ENCODE assay signal across 1 cellular context in genomic region chr11:2698386-2699184, GRCh38.
TF ChIP-seq lines count a peak whose summit lies in the region.

No MANE protein-coding gene starts in this region.

TF ChIP-seq in K562, 482 proteins besides CTCF, POLR2A, EP300 and RAD21 (continued from another document):
- TF ChIP-seq, protein P1, sequence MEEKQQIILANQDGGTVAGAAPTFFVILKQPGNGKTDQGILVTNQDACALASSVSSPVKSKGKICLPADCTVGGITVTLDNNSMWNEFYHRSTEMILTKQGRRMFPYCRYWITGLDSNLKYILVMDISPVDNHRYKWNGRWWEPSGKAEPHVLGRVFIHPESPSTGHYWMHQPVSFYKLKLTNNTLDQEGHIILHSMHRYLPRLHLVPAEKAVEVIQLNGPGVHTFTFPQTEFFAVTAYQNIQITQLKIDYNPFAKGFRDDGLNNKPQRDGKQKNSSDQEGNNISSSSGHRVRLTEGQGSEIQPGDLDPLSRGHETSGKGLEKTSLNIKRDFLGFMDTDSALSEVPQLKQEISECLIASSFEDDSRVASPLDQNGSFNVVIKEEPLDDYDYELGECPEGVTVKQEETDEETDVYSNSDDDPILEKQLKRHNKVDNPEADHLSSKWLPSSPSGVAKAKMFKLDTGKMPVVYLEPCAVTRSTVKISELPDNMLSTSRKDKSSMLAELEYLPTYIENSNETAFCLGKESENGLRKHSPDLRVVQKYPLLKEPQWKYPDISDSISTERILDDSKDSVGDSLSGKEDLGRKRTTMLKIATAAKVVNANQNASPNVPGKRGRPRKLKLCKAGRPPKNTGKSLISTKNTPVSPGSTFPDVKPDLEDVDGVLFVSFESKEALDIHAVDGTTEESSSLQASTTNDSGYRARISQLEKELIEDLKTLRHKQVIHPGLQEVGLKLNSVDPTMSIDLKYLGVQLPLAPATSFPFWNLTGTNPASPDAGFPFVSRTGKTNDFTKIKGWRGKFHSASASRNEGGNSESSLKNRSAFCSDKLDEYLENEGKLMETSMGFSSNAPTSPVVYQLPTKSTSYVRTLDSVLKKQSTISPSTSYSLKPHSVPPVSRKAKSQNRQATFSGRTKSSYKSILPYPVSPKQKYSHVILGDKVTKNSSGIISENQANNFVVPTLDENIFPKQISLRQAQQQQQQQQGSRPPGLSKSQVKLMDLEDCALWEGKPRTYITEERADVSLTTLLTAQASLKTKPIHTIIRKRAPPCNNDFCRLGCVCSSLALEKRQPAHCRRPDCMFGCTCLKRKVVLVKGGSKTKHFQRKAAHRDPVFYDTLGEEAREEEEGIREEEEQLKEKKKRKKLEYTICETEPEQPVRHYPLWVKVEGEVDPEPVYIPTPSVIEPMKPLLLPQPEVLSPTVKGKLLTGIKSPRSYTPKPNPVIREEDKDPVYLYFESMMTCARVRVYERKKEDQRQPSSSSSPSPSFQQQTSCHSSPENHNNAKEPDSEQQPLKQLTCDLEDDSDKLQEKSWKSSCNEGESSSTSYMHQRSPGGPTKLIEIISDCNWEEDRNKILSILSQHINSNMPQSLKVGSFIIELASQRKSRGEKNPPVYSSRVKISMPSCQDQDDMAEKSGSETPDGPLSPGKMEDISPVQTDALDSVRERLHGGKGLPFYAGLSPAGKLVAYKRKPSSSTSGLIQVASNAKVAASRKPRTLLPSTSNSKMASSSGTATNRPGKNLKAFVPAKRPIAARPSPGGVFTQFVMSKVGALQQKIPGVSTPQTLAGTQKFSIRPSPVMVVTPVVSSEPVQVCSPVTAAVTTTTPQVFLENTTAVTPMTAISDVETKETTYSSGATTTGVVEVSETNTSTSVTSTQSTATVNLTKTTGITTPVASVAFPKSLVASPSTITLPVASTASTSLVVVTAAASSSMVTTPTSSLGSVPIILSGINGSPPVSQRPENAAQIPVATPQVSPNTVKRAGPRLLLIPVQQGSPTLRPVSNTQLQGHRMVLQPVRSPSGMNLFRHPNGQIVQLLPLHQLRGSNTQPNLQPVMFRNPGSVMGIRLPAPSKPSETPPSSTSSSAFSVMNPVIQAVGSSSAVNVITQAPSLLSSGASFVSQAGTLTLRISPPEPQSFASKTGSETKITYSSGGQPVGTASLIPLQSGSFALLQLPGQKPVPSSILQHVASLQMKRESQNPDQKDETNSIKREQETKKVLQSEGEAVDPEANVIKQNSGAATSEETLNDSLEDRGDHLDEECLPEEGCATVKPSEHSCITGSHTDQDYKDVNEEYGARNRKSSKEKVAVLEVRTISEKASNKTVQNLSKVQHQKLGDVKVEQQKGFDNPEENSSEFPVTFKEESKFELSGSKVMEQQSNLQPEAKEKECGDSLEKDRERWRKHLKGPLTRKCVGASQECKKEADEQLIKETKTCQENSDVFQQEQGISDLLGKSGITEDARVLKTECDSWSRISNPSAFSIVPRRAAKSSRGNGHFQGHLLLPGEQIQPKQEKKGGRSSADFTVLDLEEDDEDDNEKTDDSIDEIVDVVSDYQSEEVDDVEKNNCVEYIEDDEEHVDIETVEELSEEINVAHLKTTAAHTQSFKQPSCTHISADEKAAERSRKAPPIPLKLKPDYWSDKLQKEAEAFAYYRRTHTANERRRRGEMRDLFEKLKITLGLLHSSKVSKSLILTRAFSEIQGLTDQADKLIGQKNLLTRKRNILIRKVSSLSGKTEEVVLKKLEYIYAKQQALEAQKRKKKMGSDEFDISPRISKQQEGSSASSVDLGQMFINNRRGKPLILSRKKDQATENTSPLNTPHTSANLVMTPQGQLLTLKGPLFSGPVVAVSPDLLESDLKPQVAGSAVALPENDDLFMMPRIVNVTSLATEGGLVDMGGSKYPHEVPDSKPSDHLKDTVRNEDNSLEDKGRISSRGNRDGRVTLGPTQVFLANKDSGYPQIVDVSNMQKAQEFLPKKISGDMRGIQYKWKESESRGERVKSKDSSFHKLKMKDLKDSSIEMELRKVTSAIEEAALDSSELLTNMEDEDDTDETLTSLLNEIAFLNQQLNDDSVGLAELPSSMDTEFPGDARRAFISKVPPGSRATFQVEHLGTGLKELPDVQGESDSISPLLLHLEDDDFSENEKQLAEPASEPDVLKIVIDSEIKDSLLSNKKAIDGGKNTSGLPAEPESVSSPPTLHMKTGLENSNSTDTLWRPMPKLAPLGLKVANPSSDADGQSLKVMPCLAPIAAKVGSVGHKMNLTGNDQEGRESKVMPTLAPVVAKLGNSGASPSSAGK (IDR thresholded peaks at IDR 0.05): 0 out of 2 replicates have a peak, but pooled peaks have one; percentile 13
- TF ChIP-seq HDAC1 (IDR thresholded peaks at IDR 0.05) (0 out of 4 replicates have a peak, but pooled peaks of 1 of the 2 experiments have one; percentile 10), ESRRB (CRISPR knock-in tag; IDR thresholded peaks at IDR 0.05; ENCODE audit: borderline replicate concordance) (no peak), ZNF444 (CRISPR knock-in tag; IDR thresholded peaks at IDR 0.05) (no peak), BCOR (IDR thresholded peaks at IDR 0.05) (no peak), ZBTB26 (CRISPR knock-in tag; IDR thresholded peaks at IDR 0.05) (no peak), ZSCAN29 (IDR thresholded peaks at IDR 0.05) (0 out of 2 replicates have a peak, but pooled peaks have one; percentile 27), PTRF (tag; IDR thresholded peaks at IDR 0.05) (no peak), POLR2AphosphoS2 (IDR thresholded peaks at IDR 0.05; ENCODE audit: low read length) (no peak)
- TF ChIP-seq, protein P2, sequence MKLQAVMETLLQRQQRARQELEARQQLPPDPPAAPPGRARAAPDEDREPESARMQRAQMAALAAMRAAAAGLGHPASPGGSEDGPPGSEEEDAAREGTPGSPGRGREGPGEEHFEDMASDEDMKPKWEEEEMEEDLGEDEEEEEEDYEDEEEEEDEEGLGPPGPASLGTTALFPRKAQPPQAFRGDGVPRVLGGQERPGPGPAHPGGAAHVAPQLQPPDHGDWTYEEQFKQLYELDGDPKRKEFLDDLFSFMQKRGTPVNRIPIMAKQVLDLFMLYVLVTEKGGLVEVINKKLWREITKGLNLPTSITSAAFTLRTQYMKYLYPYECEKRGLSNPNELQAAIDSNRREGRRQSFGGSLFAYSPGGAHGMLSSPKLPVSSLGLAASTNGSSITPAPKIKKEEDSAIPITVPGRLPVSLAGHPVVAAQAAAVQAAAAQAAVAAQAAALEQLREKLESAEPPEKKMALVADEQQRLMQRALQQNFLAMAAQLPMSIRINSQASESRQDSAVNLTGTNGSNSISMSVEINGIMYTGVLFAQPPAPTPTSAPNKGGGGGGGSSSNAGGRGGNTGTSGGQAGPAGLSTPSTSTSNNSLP (IDR thresholded peaks at IDR 0.05; ENCODE audit: borderline replicate concordance, low read depth, low read length): no peak
- TF ChIP-seq, protein P3, sequence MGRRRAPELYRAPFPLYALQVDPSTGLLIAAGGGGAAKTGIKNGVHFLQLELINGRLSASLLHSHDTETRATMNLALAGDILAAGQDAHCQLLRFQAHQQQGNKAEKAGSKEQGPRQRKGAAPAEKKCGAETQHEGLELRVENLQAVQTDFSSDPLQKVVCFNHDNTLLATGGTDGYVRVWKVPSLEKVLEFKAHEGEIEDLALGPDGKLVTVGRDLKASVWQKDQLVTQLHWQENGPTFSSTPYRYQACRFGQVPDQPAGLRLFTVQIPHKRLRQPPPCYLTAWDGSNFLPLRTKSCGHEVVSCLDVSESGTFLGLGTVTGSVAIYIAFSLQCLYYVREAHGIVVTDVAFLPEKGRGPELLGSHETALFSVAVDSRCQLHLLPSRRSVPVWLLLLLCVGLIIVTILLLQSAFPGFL (CRISPR knock-in tag; IDR thresholded peaks at IDR 0.05): no peak
